ENCODE assay signal across 13 cellular contexts in genomic region chr13:36430247-36431203, GRCh38. TPM values are rescaled to one million over a fixed set of nuclear protein-coding genes. Genes with fewer than 3 reads are reported as not detected.
DNase-seq lines count a peak whose midpoint lies in the region; ATAC-seq and TF ChIP-seq lines count a peak whose summit lies in the region.
"Had no signal": no experiment of that assay in that cellular context is flagged by ENCODE, and none has a peak within 500 bp of the region (broad histone marks: within the 10 kb centered on the region; RNA-seq: fewer than 3 reads in every experiment).

No MANE protein-coding gene starts in this region.

- H3K4me1 ChIP-seq in skeletal muscle satellite cell (ENCODE audit: control insufficient read depth, insufficient read depth, low read length): peaks cover 13% of the 10 kb centered on the region
- H3K4me1 ChIP-seq in HAP-1: peaks cover 4% of the 10 kb centered on the region
- peaks cover 4% of the 10 kb centered on the region for H3K4me1 ChIP-seq in osteoblast (ENCODE audit: insufficient read depth, low read length)
- H3K4me1 ChIP-seq: parathyroid adenoma had no signal

- no peaks in the 10 kb centered on the region for H3K79me2 ChIP-seq in osteoblast (ENCODE audit: insufficient read depth, low read length)
- H3K79me2 ChIP-seq: parathyroid adenoma had no signal

- H3K4me3 ChIP-seq in astrocyte of the cerebellum (ENCODE audit: low read depth, low read length) (peak overlapping the region; percentile 25), iPS-18c (ENCODE audit: insufficient read depth, low read depth, low read length) (peak overlapping the region; percentile 28), skeletal muscle satellite cell (ENCODE audit: low read length) (no peak overlapping the region), HAP-1 (no peak overlapping the region), osteoblast (ENCODE audit: insufficient read depth, low read length) (no peak overlapping the region)

- no peaks in the 10 kb centered on the region for H4K20me1 ChIP-seq in osteoblast (ENCODE audit: insufficient read depth, low read length)

- ATAC-seq in esophagus mucosa: no peak

- no peaks in the 10 kb centered on the region for H3K9me3 ChIP-seq in iPS-18c (ENCODE audit: control insufficient read depth, insufficient read depth, low read length)
- H3K9me3 ChIP-seq in skeletal muscle satellite cell (replicated peaks; ENCODE audit: low read length): no peaks in the 10 kb centered on the region
- H3K9me3 ChIP-seq in HAP-1: no peaks in the 10 kb centered on the region
- H3K9me3 ChIP-seq in osteoblast (ENCODE audit: low read depth, low read length): no peaks in the 10 kb centered on the region
- H3K9me3 ChIP-seq: SJSA1 had no signal

- H3K27ac ChIP-seq in osteoblast (ENCODE audit: low read depth, low read length): no peak overlapping the region
- H3K27ac ChIP-seq: 22Rv1, SJSA1 had no signal

- TF ChIP-seq CTCF in astrocyte of the cerebellum (IDR thresholded peaks at IDR 0.05; ENCODE audit: low read depth, low read length, missing control alignments) (no peak), osteoblast (IDR thresholded peaks at IDR 0.05; ENCODE audit: extremely low read depth, low read depth, low read length) (no peak)

- peaks cover 44% of the 10 kb centered on the region for H3K27me3 ChIP-seq in skeletal muscle satellite cell (ENCODE audit: control insufficient read depth, insufficient read depth, low read length)
- H3K27me3 ChIP-seq in HAP-1 (ENCODE audit: low read depth): no peaks in the 10 kb centered on the region
- peaks cover 40% of the 10 kb centered on the region for H3K27me3 ChIP-seq in osteoblast (ENCODE audit: insufficient read depth, low read length)

- H3K4me2 ChIP-seq in skeletal muscle satellite cell (ENCODE audit: low read length): peak overlapping the region; percentile 97
- H3K4me2 ChIP-seq in osteoblast (ENCODE audit: insufficient read depth, low read length): no peak overlapping the region

- in situ Hi-C loops in astrocyte of the cerebellum (cut with HindIII; ENCODE audit: low sequenced_read_pairs): no loop called here
- in situ Hi-C loops in HAP-1 (cut with MboI; ENCODE audit: low sequenced_read_pairs): no loop called here

- H3K9ac ChIP-seq in skeletal muscle satellite cell (ENCODE audit: low read depth, low read length): no peak overlapping the region
- H3K9ac ChIP-seq: parathyroid adenoma had no signal

- peak; percentile 24 for DNase-seq in DMS 273 (lab: John Stamatoyannopoulos, UW; ENCODE audit: unreplicated experiment)
- DNase-seq in DMS 273 treated with DMSO at 0.1 percent for 48 hours (lab: John Stamatoyannopoulos, UW): no peak
- no peak for DNase-seq in astrocyte of the cerebellum (ENCODE audit: low read depth)
- no peak for DNase-seq in HAP-1 (ENCODE audit: low spot score in 2 of 2)
- DNase-seq in osteoblast (ENCODE audit: insufficient read length, low spot score, missing footprints): no peak
- DNase-seq: activated CD8-positive, alpha-beta memory T cell treated with anti-CD3 and anti-CD28 coated beads, Interleukin-2, amount 10 ng/mL, durations not matched to agents 7 days and 5 days; NCI-H2171 had no signal

- no peaks in the 10 kb centered on the region for H3K36me3 ChIP-seq in skeletal muscle satellite cell (ENCODE audit: insufficient read depth, low read length)
- H3K36me3 ChIP-seq in HAP-1 (replicated peaks): no peaks in the 10 kb centered on the region; the same call in 1 of the 2 replicates
- no peaks in the 10 kb centered on the region for H3K36me3 ChIP-seq in osteoblast (ENCODE audit: insufficient read depth, low read length)

- no peak overlapping the region for H2AFZ ChIP-seq in osteoblast (ENCODE audit: low read length)

RNA-seq across cellular contexts. Expression of gene CCNA1, which starts 1.8 kb away (rescaled TPM):
- total RNA-seq in skeletal muscle satellite cell (2012; rRNA removed): under 0.01 and 1.5 TPM in 2 replicates
- total RNA-seq in esophagus mucosa: 3.1 TPM
- not detected in 2 replicates for total RNA-seq in osteoblast

Comparison
In these comparisons a context has a peak if more than half of its experiments do, and no peak if none do; other contexts are left out.
1. H3K4me3 ChIP-seq: peak in astrocyte of the cerebellum (single experiment) and iPS-18c (single experiment); none in skeletal muscle satellite cell (single experiment), HAP-1 (single experiment) and osteoblast (single experiment).